1 cellular context compared by ENCODE assay signal in genomic region chr19:394857-395256, GRCh38. TPM values are rescaled to one million over a fixed set of nuclear protein-coding genes. Genes with fewer than 3 reads are reported as not detected.
"Had no signal": no experiment of that assay in that cellular context is flagged by ENCODE, and none has a peak within 500 bp of the region (broad histone marks: within the 10 kb centered on the region; RNA-seq: fewer than 3 reads in every experiment).

No MANE protein-coding gene starts in this region.

RNA-seq across cellular contexts. Expression of gene C2CD4C, which starts 14.1 kb away (rescaled TPM):
- total RNA-seq: GM12878 had no signal
